Comparison of ENCODE assay signal across 19 cellular contexts in genomic region chr4:111492501-111492900, GRCh38.
A peak's percentile ranks its signal among the peaks of the same experiment; 100 is the strongest.
DNase-seq lines count a peak whose midpoint lies in the region; ATAC-seq, FAIRE-seq and TF ChIP-seq lines count a peak whose summit lies in the region.
"Had no signal": no experiment of that assay in that cellular context is flagged by ENCODE, and none has a peak within 500 bp of the region (broad histone marks: within the 10 kb centered on the region; RNA-seq: fewer than 3 reads in every experiment).

No MANE protein-coding gene starts in this region.

- FAIRE-seq in A549 (lab: Jason Lieb, UNC), result no peak
- FAIRE-seq: GM12891, GM19239, H54 had no signal

- no peak overlapping the region for H3K4me3 ChIP-seq in A549
- no peak overlapping the region for H3K4me3 ChIP-seq in SK-N-MC
- H3K4me3 ChIP-seq in epithelial cell of proximal tubule (ENCODE audit: low read depth, low read length), result no peak overlapping the region
- H3K4me3 ChIP-seq in osteoblast (ENCODE audit: insufficient read depth, low read length), result no peak overlapping the region

- POLR2A ChIA-PET in A549 (lab: Yijun Ruan, JAX), result no interaction called here

- TF ChIP-seq POLR2A in A549 (IDR thresholded peaks at IDR 0.05; ENCODE audit: low read length), result no peak

- TF ChIP-seq EP300 in A549 (IDR thresholded peaks at IDR 0.05), result no peak

- no peak overlapping the region for H3K9ac ChIP-seq in SK-N-MC (ENCODE audit: insufficient read length)

- DNase-seq in A549 (ENCODE audit: low read depth in 1 of 2, low spot score in 1 of 2), result no peak
- no peak for DNase-seq in SK-N-MC (ENCODE audit: low read depth, low spot score)
- DNase-seq in epithelial cell of proximal tubule (ENCODE audit: low read depth), result peak; percentile 3
- no peak for DNase-seq in osteoblast (ENCODE audit: insufficient read length, low spot score, missing footprints)
- DNase-seq in ureter (ENCODE audit: low spot score), result no peak
- DNase-seq: C1 segment of cervical spinal cord; Calu3; CD4-positive, alpha-beta T cell; DMS 273 treated with DMSO at 0.1 percent for 48 hours; DMS79; IMR-90 had no signal

- 6% methylated on average over 1 of the region's 1 CpG for WGBS in A549 (ENCODE audit: missing lambda C conversion rate)

- H3K27ac ChIP-seq in A549, result no peak overlapping the region
- peak overlapping the region; percentile 33; the same call in 1 of the 2 replicates for H3K27ac ChIP-seq in SK-N-MC
- H3K27ac ChIP-seq in osteoblast (ENCODE audit: low read depth, low read length), result peak overlapping the region; percentile 6
- H3K27ac ChIP-seq: 22Rv1 had no signal

- ATAC-seq in A549 (no peak), HG03378 (IDR thresholded peaks at IDR 0.05; ENCODE audit: unreplicated experiment) (no peak), GM18511 (IDR thresholded peaks at IDR 0.05; ENCODE audit: unreplicated experiment) (no peak), HG02623 (IDR thresholded peaks at IDR 0.05; ENCODE audit: unreplicated experiment) (no peak)
- ATAC-seq: HCT116 had no signal

- H3K9me3 ChIP-seq in A549 (no peaks in the 10 kb centered on the region), SK-N-MC (ENCODE audit: low read depth, low read length) (no peaks in the 10 kb centered on the region), osteoblast (ENCODE audit: low read depth, low read length) (no peaks in the 10 kb centered on the region)

- H3K79me2 ChIP-seq in osteoblast (ENCODE audit: insufficient read depth, low read length), result no peaks in the 10 kb centered on the region

- H3K4me1 ChIP-seq in A549, result 0 out of 3 replicates have a peak, but pooled peaks cover 7% of the 10 kb centered on the region
- H3K4me1 ChIP-seq in osteoblast (ENCODE audit: insufficient read depth, low read length), result peaks cover 18% of the 10 kb centered on the region

- no peaks in the 10 kb centered on the region for H4K20me1 ChIP-seq in osteoblast (ENCODE audit: insufficient read depth, low read length)

- CTCF ChIA-PET in A549 (lab: Yijun Ruan, JAX), result no interaction called here

- TF ChIP-seq RAD21 in A549 (conservative IDR thresholded peaks at IDR 0.05 in 1 of 2, IDR thresholded peaks at IDR 0.05 in 1 of 2), result no peak

- H3K36me3 ChIP-seq in SK-N-MC (ENCODE audit: insufficient read depth, low read length) (no peaks in the 10 kb centered on the region), osteoblast (ENCODE audit: insufficient read depth, low read length) (no peaks in the 10 kb centered on the region)

- no peak for TF ChIP-seq CTCF in A549 (IDR thresholded peaks at IDR 0.05)
- TF ChIP-seq CTCF in epithelial cell of proximal tubule (conservative IDR thresholded peaks at IDR 0.05; ENCODE audit: low read depth, low read length), result no peak
- no peak for TF ChIP-seq CTCF in osteoblast (IDR thresholded peaks at IDR 0.05; ENCODE audit: extremely low read depth, low read depth, low read length)

- H3K4me2 ChIP-seq in A549 (peak overlapping the region; percentile 73), osteoblast (ENCODE audit: insufficient read depth, low read length) (no peak overlapping the region)

- H2AFZ ChIP-seq in osteoblast (ENCODE audit: low read length), result no peak overlapping the region

- no peaks in the 10 kb centered on the region for H3K27me3 ChIP-seq in osteoblast (ENCODE audit: insufficient read depth, low read length)

TF ChIP-seq in A549, 52 proteins besides CTCF, POLR2A, EP300 and RAD21:
- TF ChIP-seq GATA3 (IDR thresholded peaks at IDR 0.05; ENCODE audit: borderline replicate concordance) (no peak), ESRRA (IDR thresholded peaks at IDR 0.05; ENCODE audit: borderline replicate concordance, low read length) (no peak), RNF2 (IDR thresholded peaks at IDR 0.05; ENCODE audit: borderline replicate concordance, low read depth) (no peak), FOXS1 (CRISPR knock-in tag; IDR thresholded peaks at IDR 0.05) (no peak), HOXB5 (CRISPR knock-in tag; IDR thresholded peaks at IDR 0.05) (no peak), EHF (CRISPR knock-in tag; IDR thresholded peaks at IDR 0.05) (no peak)
- TF ChIP-seq, protein P1, sequence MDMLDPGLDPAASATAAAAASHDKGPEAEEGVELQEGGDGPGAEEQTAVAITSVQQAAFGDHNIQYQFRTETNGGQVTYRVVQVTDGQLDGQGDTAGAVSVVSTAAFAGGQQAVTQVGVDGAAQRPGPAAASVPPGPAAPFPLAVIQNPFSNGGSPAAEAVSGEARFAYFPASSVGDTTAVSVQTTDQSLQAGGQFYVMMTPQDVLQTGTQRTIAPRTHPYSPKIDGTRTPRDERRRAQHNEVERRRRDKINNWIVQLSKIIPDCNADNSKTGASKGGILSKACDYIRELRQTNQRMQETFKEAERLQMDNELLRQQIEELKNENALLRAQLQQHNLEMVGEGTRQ (IDR thresholded peaks at IDR 0.05), result no peak
- TF ChIP-seq, protein P2, sequence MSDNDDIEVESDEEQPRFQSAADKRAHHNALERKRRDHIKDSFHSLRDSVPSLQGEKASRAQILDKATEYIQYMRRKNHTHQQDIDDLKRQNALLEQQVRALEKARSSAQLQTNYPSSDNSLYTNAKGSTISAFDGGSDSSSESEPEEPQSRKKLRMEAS (IDR thresholded peaks at IDR 0.05), result no peak

Comparison
In these comparisons a context has a peak if more than half of its experiments do, and no peak if none do; other contexts are left out.
1. H3K27ac ChIP-seq: peak in SK-N-MC (single experiment) and osteoblast (single experiment); none in A549 (0 of 2).